In genomic region chr9:127506117-127506813, GRCh38 we compare ENCODE assay signal across 11 cellular contexts. TPM values are rescaled to one million over a fixed set of nuclear protein-coding genes. Genes with fewer than 3 reads are reported as not detected.
DNase-seq lines count a peak whose midpoint lies in the region; ATAC-seq and TF ChIP-seq lines count a peak whose summit lies in the region.
"Had no signal": no experiment of that assay in that cellular context is flagged by ENCODE, and none has a peak within 500 bp of the region (broad histone marks: within the 10 kb centered on the region; RNA-seq: fewer than 3 reads in every experiment).

No MANE protein-coding gene starts in this region.

- H2AFZ ChIP-seq in IMR-90 (replicated peaks; ENCODE audit: low read length, poor library complexity): no peak overlapping the region

- H4K20me1 ChIP-seq in IMR-90 (ENCODE audit: insufficient read depth, low read length): peaks cover 40% of the 10 kb centered on the region

- no peak overlapping the region for H3K56ac ChIP-seq in IMR-90 (ENCODE audit: extremely low read depth, insufficient read depth, low read length)

- TSS peak; percentile 74 for BruUV-seq in IMR-90 (replicated peaks; lab: Mats Ljungman, UMichigan)

- no peak overlapping the region for H3K18ac ChIP-seq in IMR-90 (ENCODE audit: low read depth, low read length)

- H3K14ac ChIP-seq in IMR-90 (replicated peaks; ENCODE audit: low read depth, low read length): no peak overlapping the region

- H2BK15ac ChIP-seq in IMR-90 (ENCODE audit: low read depth, low read length): no peak overlapping the region; the same call in 2 of the 3 replicates

- no peak overlapping the region for H2BK120ac ChIP-seq in IMR-90 (ENCODE audit: low read depth, low read length)

- no peak overlapping the region for H4K8ac ChIP-seq in IMR-90 (ENCODE audit: low read depth in 2 of 2, low read length in 2 of 2)

- H3K27ac ChIP-seq in IMR-90 (ENCODE audit: insufficient read depth, low read length) (peak overlapping the region; percentile 40; the same call in 1 of the 2 replicates), breast epithelium (peak overlapping the region; percentile 55 to 58), prostate gland (peak overlapping the region; percentile 55 to 67)

- H4K5ac ChIP-seq in IMR-90 (ENCODE audit: low read depth, low read length): no peak overlapping the region

- H2BK20ac ChIP-seq in IMR-90 (ENCODE audit: low read depth, low read length): no peak overlapping the region

- H3K4ac ChIP-seq in IMR-90 (ENCODE audit: low read depth, low read length): no peak overlapping the region

- no peak for TF ChIP-seq RAD21 in IMR-90 (IDR thresholded peaks at IDR 0.05; ENCODE audit: low read length)

- intact Hi-C loops in IMR-90 (cut with micrococcal nuclease) (loop anchor here (5.0 to 10.0 kb wide), 2 partner anchors 226 to 419 kb away; no protein-coding TSS in a partner anchor), breast epithelium (cut with DNase I; ENCODE audit: low total_unique reads) (no loop called here), prostate gland (cut with DNase I) (loop anchor here (5.0 to 10.0 kb wide), 2 partner anchors 226 to 409 kb away; partner anchors contain the start of gene ST6GALNAC4)

- DNase-seq in A172 (ENCODE audit: low spot score) (peak; percentile 91), IMR-90 (no peak), breast epithelium (ENCODE audit: low spot score in 2 of 2) (no peak), prostate gland (ENCODE audit: low spot score) (no peak), GM10266 (ENCODE audit: extremely low spot score) (no peak), T1000 (lab: John Stamatoyannopoulos, UW) (no peak), hippocampal formation (lab: John Stamatoyannopoulos, UW) (no peak), DMS79 treated with DMSO at 0.1 percent for 48 hours (lab: John Stamatoyannopoulos, UW) (no peak)
- DNase-seq: NCI-H2029 treated with DMSO at 0.1 percent for 48 hours, spleen had no signal

- WGBS in IMR-90 (ENCODE audit: extremely low coverage in 2 of 2, insufficient read length in 1 of 2), 2 experiments: no CpG with 5 or more reads among the region's 12 CpGs
- 73% methylated on average over 12 of the region's 12 CpGs for WGBS in prostate gland

- TF ChIP-seq CTCF in IMR-90 (conservative IDR thresholded peaks at IDR 0.05; ENCODE audit: low read depth, low read length): no peak
- peak in 1 of 3 donors; percentile 0 for TF ChIP-seq CTCF in breast epithelium (IDR thresholded peaks at IDR 0.05)
- TF ChIP-seq CTCF in prostate gland (IDR thresholded peaks at IDR 0.05): peak in 1 of 4 experiments; percentile 0
- no peak for TF ChIP-seq CTCF in GM10266 (IDR thresholded peaks at IDR 0.05; ENCODE audit: control insufficient read depth, insufficient read depth, low read depth, missing control alignments)

- H2AK5ac ChIP-seq in IMR-90 (ENCODE audit: low read depth, low read length): 0 out of 2 replicates have a peak overlapping the region, but pooled peaks have one; percentile 48

- no peaks in the 10 kb centered on the region for H3K9me1 ChIP-seq in IMR-90 (ENCODE audit: insufficient read depth, low read length)

- H3K4me2 ChIP-seq in IMR-90 (ENCODE audit: low read depth, low read length): no peak overlapping the region

- H3K23ac ChIP-seq in IMR-90 (ENCODE audit: low read depth, low read length): no peak overlapping the region

- H3K4me1 ChIP-seq in IMR-90 (ENCODE audit: control insufficient read depth, insufficient read depth, low read length): peaks cover 7% of the 10 kb centered on the region; the same call in 1 of the 2 replicates
- no peaks in the 10 kb centered on the region for H3K4me1 ChIP-seq in breast epithelium
- H3K4me1 ChIP-seq in prostate gland (replicated peaks): peaks cover 8% of the 10 kb centered on the region

- no peaks in the 10 kb centered on the region for H3K27me3 ChIP-seq in IMR-90 (ENCODE audit: control insufficient read depth, insufficient read depth, low read length)
- no peaks in the 10 kb centered on the region for H3K27me3 ChIP-seq in breast epithelium
- H3K27me3 ChIP-seq in prostate gland (replicated peaks; ENCODE audit: insufficient read depth): no peaks in the 10 kb centered on the region
- H3K27me3 ChIP-seq: spleen had no signal

- CTCF ChIA-PET in IMR-90 (lab: Yijun Ruan, JAX): no interaction called here

- peaks cover 22 to 76% of the 10 kb centered on the region in 2 experiments for H3K79me1 ChIP-seq in IMR-90 (ENCODE audit: low read depth in 1 of 2, low read length in 2 of 2)

- no peak overlapping the region for H4K91ac ChIP-seq in IMR-90 (ENCODE audit: insufficient read depth, low read depth, low read length)

- POLR2A ChIA-PET in IMR-90 (lab: Charles Lee; ENCODE audit: unreplicated experiment): no interaction called here

- 0 out of 2 replicates have a peak, but pooled peaks have one; percentile 1 for ATAC-seq in IMR-90 (ENCODE audit: low read depth)
- ATAC-seq: activated naive CD8-positive, alpha-beta T cell treated with anti-CD3 and anti-CD28 coated beads, Interleukin-2, amount 50 U/mL, for 24 hours had no signal

- H3K4me3 ChIP-seq in IMR-90 (ENCODE audit: insufficient read depth, low read depth, low read length): no peak overlapping the region
- no peak overlapping the region for H3K4me3 ChIP-seq in breast epithelium
- H3K4me3 ChIP-seq in prostate gland: no peak overlapping the region
- H3K4me3 ChIP-seq: spleen had no signal

- peak overlapping the region; percentile 52 for H2AK9ac ChIP-seq in IMR-90 (replicated peaks; ENCODE audit: low read depth, low read length, poor library complexity)

- in situ Hi-C loops in IMR-90 (cut with MboI; ENCODE audit: low sequenced_read_pairs): no loop called here

- H3K9me3 ChIP-seq in IMR-90 (ENCODE audit: control insufficient read depth, insufficient read depth, low read length) (no peaks in the 10 kb centered on the region), breast epithelium (no peaks in the 10 kb centered on the region), prostate gland (no peaks in the 10 kb centered on the region)
- H3K9me3 ChIP-seq: spleen had no signal

- dilution Hi-C loops in IMR-90 (cut with HindIII; ENCODE audit: low sequenced_read_pairs, unreplicated experiment): no loop called here

- H3K9ac ChIP-seq in IMR-90 (ENCODE audit: low read depth, low read length): no peak overlapping the region

- TF ChIP-seq POLR2A in IMR-90 (IDR thresholded peaks at IDR 0.05; ENCODE audit: low read depth, low read length): no peak
- no peak for TF ChIP-seq POLR2A in breast epithelium (IDR thresholded peaks at IDR 0.05)
- no peak for TF ChIP-seq POLR2A in prostate gland (IDR thresholded peaks at IDR 0.05)

- H2BK5ac ChIP-seq in IMR-90 (ENCODE audit: low read depth, low read length, poor library complexity, severe bottlenecking): peak overlapping the region; percentile 7

- H3K36me3 ChIP-seq in IMR-90 (ENCODE audit: control insufficient read depth, insufficient read depth, low read length) (peaks cover 76% of the 10 kb centered on the region), breast epithelium (peaks cover 7% of the 10 kb centered on the region), prostate gland (peaks cover 11 to 22% of the 10 kb centered on the region in 2 donors)

TF ChIP-seq in IMR-90, 13 proteins besides CTCF, POLR2A, EP300 and RAD21:
- no peak for TF ChIP-seq FOS (IDR thresholded peaks at IDR 0.05; ENCODE audit: low read depth, low read length)
- no peak for TF ChIP-seq MAZ (IDR thresholded peaks at IDR 0.05; ENCODE audit: borderline replicate concordance, low read depth, low read length)
- no peak for TF ChIP-seq BHLHE40 (IDR thresholded peaks at IDR 0.05; ENCODE audit: low read depth, low read length)
- no peak for TF ChIP-seq CEBPB (IDR thresholded peaks at IDR 0.05; ENCODE audit: low read depth, low read length)

RNA-seq across cellular contexts. Expression of gene LRSAM1, which starts 55.0 kb away (rescaled TPM):
- total RNA-seq in A172 (2014; rRNA removed; shearing (Covaris generic)): 8.5 and 9.6 TPM in 2 replicates
- total RNA-seq in IMR-90 (2012; rRNA removed) (3.0 and 3.3 TPM in 2 replicates), breast epithelium (10 to 100 TPM; 11.7 to 21.3 (median 17.9) TPM), prostate gland (10 to 100 TPM; 14.8 to 30.5 TPM)
- 8.0 and 9.3 TPM in 2 replicates for polyA plus RNA-seq in IMR-90 (2012; rRNA removed)
- 8.0 and 10.1 TPM in 2 replicates for polyA plus RNA-seq in IMR-90 (2012; cell fraction: cytosol; rRNA removed)
- 29.5 and 53.3 TPM in 2 replicates for polyA plus RNA-seq in IMR-90 (2012; cell fraction: nucleus; rRNA removed; ENCODE audit: low replicate concordance)

RNA-seq across cellular contexts. Expression of gene RPL12, which starts 55.1 kb away (rescaled TPM):
- total RNA-seq in A172 (2014; rRNA removed; shearing (Covaris generic)): 1,716 and 1,722 TPM in 2 replicates
- 1,864 and 2,290 TPM in 2 replicates for total RNA-seq in IMR-90 (2012; rRNA removed)
- 2,087 and 2,379 TPM in 2 replicates for polyA plus RNA-seq in IMR-90 (2012; rRNA removed)
- 1,664 and 3,657 TPM in 2 replicates for polyA plus RNA-seq in IMR-90 (2012; cell fraction: cytosol; rRNA removed)
- polyA plus RNA-seq in IMR-90 (2012; cell fraction: nucleus; rRNA removed; ENCODE audit: low replicate concordance): 762 and 905 TPM in 2 replicates
- 1,000 to 10,000 TPM; 2,790 to 3,232 (median 3,032) TPM for total RNA-seq in breast epithelium
- 1,000 to 10,000 TPM; 1,460 to 2,640 TPM for total RNA-seq in prostate gland
